1 cellular context compared by ENCODE assay signal in genomic region chr1:22414244-22414751, GRCh38.
TF ChIP-seq lines count a peak whose summit lies in the region.

No MANE protein-coding gene starts in this region.

TF ChIP-seq in HepG2, 621 proteins besides CTCF, POLR2A, EP300 and RAD21 (continued from another document and continues in another):
- no peak for TF ChIP-seq ZBTB49 (CRISPR knock-in tag; IDR thresholded peaks at IDR 0.05; ENCODE audit: borderline replicate concordance)
- TF ChIP-seq ZNF20 (CRISPR knock-in tag; IDR thresholded peaks at IDR 0.05) = no peak
- TF ChIP-seq PCBP1 (IDR thresholded peaks at IDR 0.05; ENCODE audit: borderline replicate concordance, low read depth, low read length) = no peak
- no peak for TF ChIP-seq ZNF7 (CRISPR knock-in tag; IDR thresholded peaks at IDR 0.05)
- peak; percentile 56; the same call in 1 of the 2 replicates for TF ChIP-seq ZNF501 (CRISPR knock-in tag; IDR thresholded peaks at IDR 0.05)
- TF ChIP-seq PRDM4 (CRISPR knock-in tag; IDR thresholded peaks at IDR 0.05; ENCODE audit: borderline replicate concordance) = no peak
- no peak for TF ChIP-seq ZSCAN21 (CRISPR knock-in tag; IDR thresholded peaks at IDR 0.05; ENCODE audit: borderline replicate concordance)
- no peak; the same call in 1 of the 2 replicates for TF ChIP-seq HOXA5 (CRISPR knock-in tag; IDR thresholded peaks at IDR 0.05)
- TF ChIP-seq PITX1 (CRISPR knock-in tag; IDR thresholded peaks at IDR 0.05) = peak; percentile 71; the same call in 1 of the 2 replicates
- TF ChIP-seq ZBTB38 (CRISPR knock-in tag; IDR thresholded peaks at IDR 0.05) = no peak
- TF ChIP-seq SRSF9 (IDR thresholded peaks at IDR 0.05; ENCODE audit: borderline replicate concordance, insufficient read depth, low read depth, low read length, poor library complexity, severe bottlenecking) = no peak
- no peak; the same call in 1 of the 2 replicates for TF ChIP-seq NFYB (CRISPR knock-in tag; IDR thresholded peaks at IDR 0.05)
- no peak for TF ChIP-seq ZNF674 (CRISPR knock-in tag; IDR thresholded peaks at IDR 0.05; ENCODE audit: low read depth)
- peak; percentile 88 for TF ChIP-seq FOXA1 (IDR thresholded peaks at IDR 0.05)
- TF ChIP-seq FOXA1 (CRISPR knock-in tag; IDR thresholded peaks at IDR 0.05) = peak; percentile 99
- TF ChIP-seq ZNF619 (CRISPR knock-in tag; IDR thresholded peaks at IDR 0.05) = no peak
- no peak for TF ChIP-seq POLR2G (IDR thresholded peaks at IDR 0.05; ENCODE audit: low read depth, low read length)
- no peak for TF ChIP-seq HES4 (CRISPR knock-in tag; IDR thresholded peaks at IDR 0.05; ENCODE audit: borderline replicate concordance)
- no peak for TF ChIP-seq ATF6 (CRISPR knock-in tag; conservative IDR thresholded peaks at IDR 0.05)
- no peak for TF ChIP-seq SSRP1 (CRISPR knock-in tag; IDR thresholded peaks at IDR 0.05)
- no peak for TF ChIP-seq ZKSCAN5 (CRISPR knock-in tag; IDR thresholded peaks at IDR 0.05)
- TF ChIP-seq ZNF792 (CRISPR knock-in tag; IDR thresholded peaks at IDR 0.05) = 0 out of 2 replicates have a peak, but pooled peaks have one; percentile 27
- TF ChIP-seq JUNB (CRISPR knock-in tag; IDR thresholded peaks at IDR 0.05; ENCODE audit: borderline replicate concordance) = peak; percentile 54; the same call in 1 of the 2 replicates
- no peak for TF ChIP-seq ZMAT5 (CRISPR knock-in tag; IDR thresholded peaks at IDR 0.05; ENCODE audit: borderline replicate concordance, low read depth)
- TF ChIP-seq MBNL3 (CRISPR knock-in tag; conservative IDR thresholded peaks at IDR 0.05) = no peak
- no peak for TF ChIP-seq RNF219 (CRISPR knock-in tag; IDR thresholded peaks at IDR 0.05)
- no peak for TF ChIP-seq USF2 (IDR thresholded peaks at IDR 0.05; ENCODE audit: low read depth, low read length)
- no peak for TF ChIP-seq USF2 (CRISPR knock-in tag; IDR thresholded peaks at IDR 0.05; ENCODE audit: borderline replicate concordance)
- TF ChIP-seq ZNF296 (CRISPR knock-in tag; conservative IDR thresholded peaks at IDR 0.05) = no peak
- no peak for TF ChIP-seq ATM (IDR thresholded peaks at IDR 0.05; ENCODE audit: borderline replicate concordance)
- no peak for TF ChIP-seq ZEB1 (IDR thresholded peaks at IDR 0.05; ENCODE audit: insufficient replicate concordance, low read depth)
- TF ChIP-seq SAFB2 (CRISPR knock-in tag; IDR thresholded peaks at IDR 0.05; ENCODE audit: borderline replicate concordance, low read depth) = no peak
- TF ChIP-seq HDAC6 (IDR thresholded peaks at IDR 0.05; ENCODE audit: low read depth, low read length) = no peak
- peak; percentile 30; the same call in 1 of the 2 replicates for TF ChIP-seq ZNF598 (CRISPR knock-in tag; IDR thresholded peaks at IDR 0.05; ENCODE audit: borderline replicate concordance)
- no peak for TF ChIP-seq ZNF737 (CRISPR knock-in tag; IDR thresholded peaks at IDR 0.05; ENCODE audit: borderline replicate concordance)
- no peak for TF ChIP-seq ZNF615 (CRISPR knock-in tag; IDR thresholded peaks at IDR 0.05; ENCODE audit: borderline replicate concordance)
- no peak for TF ChIP-seq ZNF101 (CRISPR knock-in tag; IDR thresholded peaks at IDR 0.05; ENCODE audit: borderline replicate concordance, low read depth)
- TF ChIP-seq CREB3 (CRISPR knock-in tag; IDR thresholded peaks at IDR 0.05) = no peak
- TF ChIP-seq MYNN (CRISPR knock-in tag; IDR thresholded peaks at IDR 0.05; ENCODE audit: low read depth) = no peak
- no peak for TF ChIP-seq ZNF710 (CRISPR knock-in tag; IDR thresholded peaks at IDR 0.05; ENCODE audit: borderline replicate concordance)
- TF ChIP-seq SP140L (CRISPR knock-in tag; IDR thresholded peaks at IDR 0.05; ENCODE audit: borderline replicate concordance) = no peak
- no peak for TF ChIP-seq ETS1 (CRISPR knock-in tag; IDR thresholded peaks at IDR 0.05)
- TF ChIP-seq CCAR2 (optimal IDR thresholded peaks at IDR 0.05; ENCODE audit: low read depth, low read length) = no peak
- no peak for TF ChIP-seq MNT (IDR thresholded peaks at IDR 0.05)
- no peak for TF ChIP-seq TFDP1 (CRISPR knock-in tag; IDR thresholded peaks at IDR 0.05; ENCODE audit: borderline replicate concordance)
- TF ChIP-seq ZNF782 (CRISPR knock-in tag; IDR thresholded peaks at IDR 0.05; ENCODE audit: borderline replicate concordance) = no peak
- 0 out of 2 replicates have a peak, but pooled peaks have one; percentile 33 for TF ChIP-seq PPARG (CRISPR knock-in tag; conservative IDR thresholded peaks at IDR 0.05)
